8 cellular contexts compared by ENCODE assay signal in the genomic region with DNA sequence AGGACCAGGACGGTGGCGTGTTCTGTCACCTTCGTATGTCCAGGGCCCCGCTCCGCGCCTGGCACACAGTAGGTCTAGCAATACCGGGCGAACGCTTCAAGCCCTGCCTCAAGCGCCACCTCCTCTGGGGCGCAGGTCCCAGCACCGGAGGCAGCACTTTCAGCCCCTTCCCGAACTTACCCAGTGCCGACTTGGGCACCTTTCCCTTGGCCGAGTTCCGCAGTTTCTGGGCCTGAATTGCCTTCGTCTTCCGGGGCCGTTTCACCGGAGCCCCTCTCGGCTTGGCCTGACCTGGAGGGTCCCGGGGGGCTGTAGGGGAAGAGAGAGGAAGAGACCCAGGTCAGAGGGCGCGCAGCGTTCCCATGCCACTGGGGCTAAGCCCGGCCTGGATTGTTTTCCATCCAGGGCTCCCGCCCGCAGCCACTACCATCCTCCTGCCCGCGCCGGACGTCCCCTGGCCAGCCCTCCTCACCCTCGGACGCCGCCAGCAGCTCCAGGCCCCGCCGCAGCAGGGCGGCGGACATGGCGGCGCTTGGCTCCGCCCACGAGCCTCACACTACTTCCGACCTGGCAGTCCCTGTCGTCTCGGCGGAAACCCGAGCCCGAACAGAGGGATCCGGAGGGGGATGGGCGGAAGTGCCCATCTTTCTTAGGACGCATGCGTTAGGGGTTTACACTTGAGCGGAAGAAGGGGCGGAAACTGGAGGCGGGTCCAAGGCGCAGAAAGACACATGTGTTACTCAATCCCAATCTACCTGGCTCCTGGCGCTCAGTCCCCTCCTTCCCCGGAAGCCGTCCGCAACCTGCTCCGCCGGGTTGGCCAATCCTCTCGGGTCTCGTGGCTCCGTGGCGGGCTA. TPM values are rescaled to one million over a fixed set of nuclear protein-coding genes. Genes with fewer than 3 reads are reported as not detected.
DNase-seq lines count a peak whose midpoint lies in the region; ATAC-seq and TF ChIP-seq lines count a peak whose summit lies in the region.

TSS of gene RPS19BP1 (minus strand) at position 534 of the 857 bp plus-strand sequence. CDS start at position 524, 10 bp downstream.

- H3K27ac ChIP-seq in A673 (ENCODE audit: low read depth, low read length, poor library complexity, severe bottlenecking) (peak within 1 kb of the TSS; percentile 93), VCaP (peak within 1 kb of the TSS; percentile 98), breast epithelium (peak within 1 kb of the TSS; percentile 92 to 95), iPS-18a (ENCODE audit: low read length) (peak within 1 kb of the TSS; percentile 39)

- peaks cover 19% of the 10 kb centered on the region for H3K36me3 ChIP-seq in A673 (ENCODE audit: insufficient read depth, low read length, poor library complexity, severe bottlenecking)
- H3K36me3 ChIP-seq in breast epithelium: no peaks in the 10 kb centered on the region
- H3K36me3 ChIP-seq in iPS-18a (ENCODE audit: control insufficient read depth, low read depth, low read length): peaks cover 12% of the 10 kb centered on the region
- peaks cover 32% of the 10 kb centered on the region for H3K36me3 ChIP-seq in skeletal muscle satellite cell (ENCODE audit: insufficient read depth, low read length)

- H3K27me3 ChIP-seq in A673 (replicated peaks; ENCODE audit: insufficient read depth, low read depth, low read length, poor library complexity): no peaks in the 10 kb centered on the region
- no peaks in the 10 kb centered on the region for H3K27me3 ChIP-seq in breast epithelium
- no peaks in the 10 kb centered on the region for H3K27me3 ChIP-seq in iPS-18a (ENCODE audit: control insufficient read depth, insufficient read depth, low read length)
- H3K27me3 ChIP-seq in skeletal muscle satellite cell (ENCODE audit: control insufficient read depth, insufficient read depth, low read length): peaks cover 8% of the 10 kb centered on the region

- POLR2A ChIA-PET in A673 (lab: Charles Lee; ENCODE audit: low non-redundant PET): no interaction called here

- intact Hi-C loops in A673 (cut with micrococcal nuclease; ENCODE audit: unreplicated experiment) (loop anchor here (5.0 to 10.0 kb wide), 2 partner anchors 510 to 812 kb away; partner anchors contain the start of gene ADSL), breast epithelium (cut with DNase I; ENCODE audit: low total_unique reads) (loop anchor here (10.0 kb wide), 2 partner anchors 492 to 822 kb away; no protein-coding TSS in a partner anchor)

- H3K4me2 ChIP-seq in skeletal muscle satellite cell (ENCODE audit: low read length): peak within 1 kb of the TSS; percentile 83

- H3K9ac ChIP-seq in iPS-18a (ENCODE audit: low read length) (peak within 1 kb of the TSS; percentile 86), skeletal muscle satellite cell (ENCODE audit: low read depth, low read length) (peak within 1 kb of the TSS; percentile 96)

- H3K4me1 ChIP-seq in A673 (ENCODE audit: insufficient read depth, low read length, poor library complexity, severe bottlenecking) (peaks cover 48% of the 10 kb centered on the region), breast epithelium (peaks cover 25 to 26% of the 10 kb centered on the region in 2 donors), iPS-18a (ENCODE audit: control insufficient read depth, low read depth, low read length) (peaks cover 28% of the 10 kb centered on the region), skeletal muscle satellite cell (ENCODE audit: control insufficient read depth, insufficient read depth, low read length) (peaks cover 40% of the 10 kb centered on the region)

- CTCF ChIA-PET in A673 (lab: Charles Lee): interaction anchor here (0.6 kb wide), 1 partner anchor 9 kb away, joined by 10 read pairs; no protein-coding TSS in a partner anchor

- ATAC-seq in GM18868 (IDR thresholded peaks at IDR 0.05; ENCODE audit: unreplicated experiment) (peak; percentile 80), HG03108 (IDR thresholded peaks at IDR 0.05; ENCODE audit: unreplicated experiment) (peak; percentile 65)

- H3K9me3 ChIP-seq in A673 (ENCODE audit: low read depth, low read length, poor library complexity, severe bottlenecking) (no peaks in the 10 kb centered on the region), breast epithelium (no peaks in the 10 kb centered on the region), iPS-18a (ENCODE audit: control insufficient read depth, low read depth, low read length) (no peaks in the 10 kb centered on the region), skeletal muscle satellite cell (replicated peaks; ENCODE audit: low read length) (no peaks in the 10 kb centered on the region)

- H3K4me3 ChIP-seq in A673 (ENCODE audit: low read depth, low read length, poor library complexity, severe bottlenecking) (peak within 1 kb of the TSS; percentile 87), breast epithelium (peak within 1 kb of the TSS; percentile 83 to 90 (median 88)), iPS-18a (ENCODE audit: low read length) (peak within 1 kb of the TSS; percentile 93), skeletal muscle satellite cell (ENCODE audit: low read length) (peak within 1 kb of the TSS; percentile 97)

- peak; percentile 82 for TF ChIP-seq POLR2A in breast epithelium (IDR thresholded peaks at IDR 0.05)

- peak; percentile 100 for DNase-seq in A673 (ENCODE audit: low spot score)
- peak; percentile 94 for DNase-seq in NCI-H2196 treated with DMSO at 0.1 percent for 48 hours (lab: John Stamatoyannopoulos, UW; ENCODE audit: unreplicated experiment)
- peak; percentile 99 to 100 for DNase-seq in breast epithelium (ENCODE audit: low spot score in 2 of 2)

- TF ChIP-seq CTCF in A673 (conservative IDR thresholded peaks at IDR 0.05; ENCODE audit: low read depth, low read length) (no peak), VCaP (conservative IDR thresholded peaks at IDR 0.05) (no peak), breast epithelium (IDR thresholded peaks at IDR 0.05) (no peak)

- BruUV-seq in A673 (replicated peaks; lab: Mats Ljungman, UMichigan): no TSS peak

RNA-seq across cellular contexts. Expression of gene RPS19BP1, which starts in this region (rescaled TPM):
- 93.5 and 97.2 TPM in 2 replicates for total RNA-seq in A673 (2021)
- 100 to 1,000 TPM; 112 to 177 (median 159) TPM for total RNA-seq in breast epithelium
- 45.2 and 62.4 TPM in 2 replicates for total RNA-seq in skeletal muscle satellite cell (2012; rRNA removed)

Comparison
In these comparisons a context has a peak if more than half of its experiments do, and no peak if none do; other contexts are left out.
1. Peak in every context shown above with its lines: DNase-seq, ATAC-seq, H3K4me3 ChIP-seq and H3K27ac ChIP-seq.
2. H3K27ac ChIP-seq: peak in every context shown above with its lines; median percentile 98 in VCaP; 94 in breast epithelium; 93 in A673; 39 in iPS-18a.